Comparison of ENCODE assay signal across 1 cellular context in the genomic region with DNA sequence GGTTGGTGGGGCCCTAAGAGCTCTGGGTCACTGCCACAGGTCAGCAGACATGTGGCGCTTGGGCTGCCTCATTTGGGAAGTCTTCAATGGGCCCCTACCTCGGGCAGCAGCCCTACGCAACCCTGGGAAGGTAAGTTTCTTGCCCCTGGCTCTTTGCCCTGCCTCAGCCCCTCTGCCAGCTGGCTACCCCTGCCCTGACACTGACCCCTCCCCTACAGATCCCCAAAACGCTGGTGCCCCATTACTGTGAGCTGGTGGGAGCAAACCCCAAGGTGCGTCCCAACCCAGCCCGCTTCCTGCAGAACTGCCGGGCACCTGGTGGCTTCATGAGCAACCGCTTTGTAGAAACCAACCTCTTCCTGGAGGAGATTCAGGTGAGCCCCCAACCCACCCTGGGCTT.
TF ChIP-seq lines count a peak whose summit lies in the region.

No MANE protein-coding gene starts in this region.

TF ChIP-seq in HepG2, 621 proteins besides CTCF, POLR2A, EP300 and RAD21:
- TF ChIP-seq ZFP1 (CRISPR knock-in tag; IDR thresholded peaks at IDR 0.05) (no peak), CBX5 (CRISPR knock-in tag; IDR thresholded peaks at IDR 0.05; ENCODE audit: borderline replicate concordance) (no peak), PLSCR1 (CRISPR knock-in tag; IDR thresholded peaks at IDR 0.05; ENCODE audit: borderline replicate concordance) (no peak), ZNF740 (CRISPR knock-in tag; IDR thresholded peaks at IDR 0.05) (no peak), ZKSCAN5 (CRISPR knock-in tag; IDR thresholded peaks at IDR 0.05) (no peak), ZNF781 (CRISPR knock-in tag; IDR thresholded peaks at IDR 0.05; ENCODE audit: borderline replicate concordance, not compliant biosample characterization) (no peak), SRSF1 (optimal IDR thresholded peaks at IDR 0.05; ENCODE audit: low read depth, low read length) (no peak), ETV5 (CRISPR knock-in tag; IDR thresholded peaks at IDR 0.05; ENCODE audit: borderline replicate concordance) (no peak), ZNF160 (CRISPR knock-in tag; IDR thresholded peaks at IDR 0.05) (no peak), U2AF2 (IDR thresholded peaks at IDR 0.05; ENCODE audit: low read depth, low read length) (no peak), AGO2 (optimal IDR thresholded peaks at IDR 0.05; ENCODE audit: low read depth, low read length) (no peak), TFAP4 (IDR thresholded peaks at IDR 0.05; ENCODE audit: borderline replicate concordance, low read depth) (no peak)
- TF ChIP-seq, protein P1, sequence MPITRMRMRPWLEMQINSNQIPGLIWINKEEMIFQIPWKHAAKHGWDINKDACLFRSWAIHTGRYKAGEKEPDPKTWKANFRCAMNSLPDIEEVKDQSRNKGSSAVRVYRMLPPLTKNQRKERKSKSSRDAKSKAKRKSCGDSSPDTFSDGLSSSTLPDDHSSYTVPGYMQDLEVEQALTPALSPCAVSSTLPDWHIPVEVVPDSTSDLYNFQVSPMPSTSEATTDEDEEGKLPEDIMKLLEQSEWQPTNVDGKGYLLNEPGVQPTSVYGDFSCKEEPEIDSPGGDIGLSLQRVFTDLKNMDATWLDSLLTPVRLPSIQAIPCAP (CRISPR knock-in tag; IDR thresholded peaks at IDR 0.05; ENCODE audit: low read depth): no peak
